8 cellular contexts compared by ENCODE assay signal in genomic region chr10:7121154-7121797, GRCh38.
A peak's percentile ranks its signal among the peaks of the same experiment; 100 is the strongest.
DNase-seq lines count a peak whose midpoint lies in the region; ATAC-seq and TF ChIP-seq lines count a peak whose summit lies in the region.

No MANE protein-coding gene starts in this region.

- H3K27me3 Mint-ChIP-seq in T-helper 17 cell, result peaks cover 17% of the 10 kb centered on the region

- H3K4me3 ChIP-seq in SK-N-SH (ENCODE audit: low read depth in 2 of 2, low read length in 1 of 2), result no peak overlapping the region; a peak in 1 of 4 replicates

- no peak overlapping the region for H3K27ac ChIP-seq in SK-N-SH (ENCODE audit: low read depth in 2 of 2, low read length in 1 of 2)

- TF ChIP-seq RAD21 in SK-N-SH (IDR thresholded peaks at IDR 0.05; ENCODE audit: low read length), result peak; percentile 84

- H3K27me3 ChIP-seq in SK-N-SH (ENCODE audit: insufficient read depth), result no peaks in the 10 kb centered on the region

- H3K4me2 ChIP-seq in SK-N-SH, result no peak overlapping the region

- H3K4me1 Mint-ChIP-seq in T-helper 17 cell, result peaks cover 11% of the 10 kb centered on the region

- no peak for ATAC-seq in SK-N-SH treated with all-trans-retinoic acid at 6 μM for 48 hours
- ATAC-seq in T-helper 17 cell, result peak; percentile 90

- H3K27ac Mint-ChIP-seq in T-helper 17 cell, result peak overlapping the region; percentile 91

- H3K9ac ChIP-seq in SK-N-SH, result no peak overlapping the region

- H3K79me2 ChIP-seq in SK-N-SH (ENCODE audit: insufficient read depth), result no peaks in the 10 kb centered on the region

- peaks cover 2% of the 10 kb centered on the region for H3K36me3 Mint-ChIP-seq in T-helper 17 cell (ENCODE audit: low read depth)

- POLR2A ChIA-PET in SK-N-SH (lab: Yijun Ruan, JAX), result interaction anchor here (1.1 kb wide), 1 partner anchor 287 kb away, joined by 3 read pairs; no protein-coding TSS in a partner anchor

- H2AFZ ChIP-seq in SK-N-SH (ENCODE audit: low read depth), result no peak overlapping the region

- H3K4me3 Mint-ChIP-seq in T-helper 17 cell, result no peak overlapping the region

- CTCF ChIA-PET in SK-N-SH (lab: Yijun Ruan, JAX), result interaction anchor here (0.6 to 4.9 kb wide), 53 partner anchors 8 to 404 kb away, joined by 3 to 72 read pairs (median 4); partner anchors contain the start of gene SFMBT2

- H3K9me3 ChIP-seq in SK-N-SH (no peaks in the 10 kb centered on the region), T-helper 17 cell (ENCODE audit: control insufficient read depth, low read length, poor library complexity, severe bottlenecking) (no peaks in the 10 kb centered on the region)

- no peak for TF ChIP-seq EP300 in SK-N-SH (IDR thresholded peaks at IDR 0.05; ENCODE audit: borderline replicate concordance in 1 of 2, low read depth in 1 of 2, low read length in 1 of 2)

- DNase-seq in SK-N-SH (peak; percentile 77), HK-2 (ENCODE audit: unreplicated experiment) (peak; percentile 16), T-helper 17 cell (peak; percentile 23 to 48 (median 24)), anterior cingulate cortex (lab: John Stamatoyannopoulos, UW) (peak in 35 of 58 donors; percentile 1 to 48 (median 20)), islet precursor cell (peak; percentile 70), NCI-H2107 treated with DMSO at 0.1 percent for 48 hours (lab: John Stamatoyannopoulos, UW; ENCODE audit: unreplicated experiment) (no peak)
- peak; percentile 51 to 69 (median 51) for DNase-seq in stimulated activated CD4-positive, alpha-beta T cell treated with anti-CD3 and anti-CD28 coated beads, TNF-alpha, amount 100 ng/mL, for 24 hours (ENCODE audit: low read depth in 3 of 3)

- no peaks in the 10 kb centered on the region for H4K20me1 ChIP-seq in SK-N-SH (ENCODE audit: insufficient read depth)

- 13% methylated on average over 10 of the region's 10 CpGs for WGBS in SK-N-SH (ENCODE audit: low lambda C conversion rate)

- H3K4me1 ChIP-seq in SK-N-SH (ENCODE audit: control insufficient read depth in 1 of 2, insufficient read depth in 2 of 2, low read depth in 1 of 2, low read length in 1 of 2), result no peaks in the 10 kb centered on the region

- H3F3A ChIP-seq in SK-N-SH (replicated peaks; ENCODE audit: insufficient read depth), result no peaks in the 10 kb centered on the region

- peak; percentile 59 for TF ChIP-seq CTCF in SK-N-SH (IDR thresholded peaks at IDR 0.05)

- H3K9me2 ChIP-seq in SK-N-SH, result no peaks in the 10 kb centered on the region

- H3K36me3 ChIP-seq in SK-N-SH (replicated peaks in 1 of 2; ENCODE audit: control insufficient read depth in 1 of 2, insufficient read depth in 2 of 2, low read length in 1 of 2), result no peaks in the 10 kb centered on the region

TF ChIP-seq in SK-N-SH, 30 proteins besides CTCF, POLR2A, EP300 and RAD21:
- TF ChIP-seq CHD2 (IDR thresholded peaks at IDR 0.05; ENCODE audit: low read length, partially characterized antibody) (peak; percentile 50), SMC3 (IDR thresholded peaks at IDR 0.05; ENCODE audit: low read depth, low read length) (peak; percentile 63; the same call in 1 of the 2 replicates), PBX3 (IDR thresholded peaks at IDR 0.05) (no peak)
TF ChIP-seq in SK-N-SH: peak in this region for 2.

TF ChIP-seq in SK-N-SH treated with all-trans-retinoic acid at 6 μM for 48 hours, 23 proteins besides CTCF, POLR2A, EP300 and RAD21:
- no peak for TF ChIP-seq TOX (CRISPR knock-in tag; IDR thresholded peaks at IDR 0.05; ENCODE audit: borderline replicate concordance)
- no peak for TF ChIP-seq SNAI2 (CRISPR knock-in tag; IDR thresholded peaks at IDR 0.05)
- TF ChIP-seq CSDC2 (CRISPR knock-in tag; IDR thresholded peaks at IDR 0.05), result no peak
- no peak for TF ChIP-seq TCF4 (CRISPR knock-in tag; IDR thresholded peaks at IDR 0.05; ENCODE audit: borderline replicate concordance)
- no peak for TF ChIP-seq ZFP30 (CRISPR knock-in tag; IDR thresholded peaks at IDR 0.05)
- no peak for TF ChIP-seq ZNF70 (CRISPR knock-in tag; IDR thresholded peaks at IDR 0.05)
- TF ChIP-seq RARB (CRISPR knock-in tag; IDR thresholded peaks at IDR 0.05), result no peak
- no peak for TF ChIP-seq OSR1 (CRISPR knock-in tag; IDR thresholded peaks at IDR 0.05)
- TF ChIP-seq POU6F1 (CRISPR knock-in tag; IDR thresholded peaks at IDR 0.05; ENCODE audit: borderline replicate concordance, low read depth), result no peak
